ENCODE assay signal across 36 cellular contexts in genomic region chr3:60096403-60096802, GRCh38.
"Had no signal": no experiment of that assay in that cellular context is flagged by ENCODE, and none has a peak within 500 bp of the region (broad histone marks: within the 10 kb centered on the region; RNA-seq: fewer than 3 reads in every experiment).

No MANE protein-coding gene starts in this region.

- H3K9me3 ChIP-seq: body of pancreas, left lung, lower lobe of right lung, mucosa of descending colon, pancreas, psoas muscle, sigmoid colon, upper lobe of right lung had no signal

- H3K4me2 ChIP-seq: hepatocyte had no signal

- H3K36me3 Mint-ChIP-seq: stimulated activated memory B cell treated with anti-CD40 and anti-IgM and Interleukin-4, amounts not matched to agents 10 μg/mL and 1 μg/mL and 100 μg/mL, for 72 hours had no signal

- H3K27me3 Mint-ChIP-seq: activated CD8-positive, alpha-beta memory T cell treated with anti-CD3 and anti-CD28 coated beads, Interleukin-2, amount 10 ng/mL, durations not matched to agents 7 days and 5 days; activated naive CD8-positive, alpha-beta T cell; T-helper 17 cell had no signal

- H3K27me3 ChIP-seq: body of pancreas, cardiac muscle cell, dorsolateral prefrontal cortex, gastroesophageal sphincter, hepatocyte, left lung, pancreas, sigmoid colon, stomach, tibial artery, upper lobe of right lung had no signal

- DNase-seq: activated CD4-positive, alpha-beta T cell treated with anti-CD3 and anti-CD28 coated beads for 1 hour; activated CD4-positive, alpha-beta T cell treated with anti-CD3 and anti-CD28 coated beads, Interleukin-2, amount 50 U/mL, for 1 hour; activated CD8-positive, alpha-beta memory T cell treated with anti-CD3 and anti-CD28 coated beads, Interleukin-2, amount 10 ng/mL, durations not matched to agents 7 days and 5 days; activated CD8-positive, alpha-beta T cell treated with anti-CD3 and anti-CD28 coated beads, Interleukin-2, amount 10 ng/mL, durations not matched to agents 7 days and 5 days; activated naive CD4-positive, alpha-beta T cell treated with Interleukin-2 at 50 U/mL for 16 hours; activated T-cell treated with anti-CD3 and anti-CD28 coated beads, Interleukin-2, amount 50 U/mL, for 72 hours; anterior cingulate cortex; body of pancreas; cerebellar nuclear complex; dorsolateral prefrontal cortex; effector memory CD4-positive, alpha-beta T cell; kidney glomerular epithelial cell; left lung; lower lobe of right lung; mesenchymal stem cell; mucosa of descending colon; pancreas; psoas muscle; sigmoid colon; small intestine; stimulated activated CD4-positive, alpha-beta T cell treated with anti-CD3 and anti-CD28 coated beads, Interleukin-1b, Interleukin-23, amount 100 ng/mL, for 48 hours; stimulated activated CD4-positive, alpha-beta T cell treated with anti-CD3 and anti-CD28 coated beads, Interleukin-4, amount 100 ng/mL, for 4 hours; stimulated activated CD8-positive, alpha-beta memory T cell treated with anti-CD3 and anti-CD28 coated beads, Interleukin-4, amount 100 ng/mL, for 48 hours; stomach; T-helper 17 cell; T1000; tibial artery; upper lobe of right lung; WERI-Rb-1 had no signal

- H3K27ac Mint-ChIP-seq: activated CD8-positive, alpha-beta memory T cell treated with anti-CD3 and anti-CD28 coated beads, Interleukin-2, amount 10 ng/mL, durations not matched to agents 7 days and 5 days; activated CD8-positive, alpha-beta T cell treated with anti-CD3 and anti-CD28 coated beads, Interleukin-2, amount 10 ng/mL, durations not matched to agents 7 days and 5 days; activated naive CD8-positive, alpha-beta T cell; activated T-cell treated with anti-CD3 and anti-CD28 coated beads, Interleukin-2, amount 50 U/mL, for 72 hours; stimulated activated memory B cell treated with anti-CD40 and anti-IgM and Interleukin-4, amounts not matched to agents 10 μg/mL and 1 μg/mL and 100 μg/mL, for 72 hours; T-helper 17 cell had no signal

- H3K27ac ChIP-seq: body of pancreas, cardiac muscle cell, coronary artery, gastroesophageal sphincter, hepatocyte, left lung, lower lobe of right lung, pancreas, psoas muscle, sigmoid colon, stomach, tibial artery, upper lobe of right lung, WERI-Rb-1 had no signal

- H2AFZ ChIP-seq: hepatocyte had no signal

- H3K79me2 ChIP-seq: hepatocyte had no signal

- H3K36me3 ChIP-seq: cardiac muscle cell, gastroesophageal sphincter, left lung, lower lobe of right lung, pancreas, sigmoid colon, stomach, tibial artery, upper lobe of right lung, WERI-Rb-1 had no signal

- H3K4me3 Mint-ChIP-seq: activated CD8-positive, alpha-beta memory T cell treated with anti-CD3 and anti-CD28 coated beads, Interleukin-2, amount 10 ng/mL, durations not matched to agents 7 days and 5 days; activated CD8-positive, alpha-beta T cell treated with anti-CD3 and anti-CD28 coated beads, Interleukin-2, amount 10 ng/mL, durations not matched to agents 7 days and 5 days; activated naive CD8-positive, alpha-beta T cell; activated T-cell treated with anti-CD3 and anti-CD28 coated beads, Interleukin-2, amount 50 U/mL, for 72 hours; nephron; stimulated activated memory B cell treated with anti-CD40 and anti-IgM and Interleukin-4, amounts not matched to agents 10 μg/mL and 1 μg/mL and 100 μg/mL, for 72 hours; T-helper 17 cell had no signal

- H3K4me3 ChIP-seq: body of pancreas, cardiac muscle cell, coronary artery, dorsolateral prefrontal cortex, gastroesophageal sphincter, hepatocyte, left lung, lower lobe of right lung, mucosa of descending colon, pancreas, psoas muscle, sigmoid colon, stomach, tibial artery, upper lobe of right lung had no signal

- H3K4me1 ChIP-seq: gastroesophageal sphincter, left lung, lower lobe of right lung, pancreas, psoas muscle, sigmoid colon, upper lobe of right lung had no signal

- H3K4me1 Mint-ChIP-seq: activated CD8-positive, alpha-beta memory T cell treated with anti-CD3 and anti-CD28 coated beads, Interleukin-2, amount 10 ng/mL, durations not matched to agents 7 days and 5 days; nephron; stimulated activated memory B cell treated with anti-CD40 and anti-IgM and Interleukin-4, amounts not matched to agents 10 μg/mL and 1 μg/mL and 100 μg/mL, for 72 hours; T-helper 17 cell had no signal
